ENCODE assay signal across 17 cellular contexts in the genomic region with DNA sequence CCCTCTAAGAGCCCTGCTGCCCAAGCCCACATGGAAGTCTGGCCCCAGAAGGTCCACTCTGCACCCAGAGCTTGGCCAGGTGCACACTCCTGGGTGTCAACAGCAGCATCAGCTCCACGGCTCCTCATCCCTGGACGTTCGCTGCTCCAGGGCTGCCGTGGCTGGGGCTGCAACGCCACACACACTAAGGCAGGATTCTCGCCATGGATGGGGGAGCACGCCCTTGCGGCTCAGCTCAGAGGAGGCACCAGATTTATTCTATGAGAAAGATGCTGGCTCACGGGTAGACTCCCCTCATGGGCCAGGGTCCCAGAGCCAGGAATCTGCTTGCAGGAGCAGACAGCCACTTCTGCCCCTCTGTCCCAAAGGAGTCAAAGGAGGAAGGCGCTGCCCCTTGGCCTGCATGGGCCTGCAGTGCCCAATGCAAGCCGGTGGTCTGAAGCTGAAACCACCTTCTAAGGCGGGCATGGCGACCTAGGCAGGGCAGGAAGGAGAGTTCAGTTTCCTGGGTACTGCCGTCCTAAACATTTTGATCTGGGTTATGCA.
"Had no signal": no experiment of that assay in that cellular context is flagged by ENCODE, and none has a peak within 500 bp of the region (broad histone marks: within the 10 kb centered on the region; RNA-seq: fewer than 3 reads in every experiment).

No MANE protein-coding gene starts in this region.

- H3K4me3 ChIP-seq: left lung, SK-N-MC, tibial artery had no signal

- H3K27ac ChIP-seq: left lung, SK-N-MC, tibial artery, VCaP had no signal

- H3K9me3 Mint-ChIP-seq: activated T-cell treated with anti-CD3 and anti-CD28 coated beads, Interleukin-2, amount 50 U/mL, for 4 hours had no signal

- H3K36me3 ChIP-seq: left lung, tibial artery had no signal

- H3K4me1 ChIP-seq: left lung, tibial artery had no signal

- H3K4me1 Mint-ChIP-seq: nephron progenitor cell had no signal

- H3K4me3 Mint-ChIP-seq: activated T-cell treated with anti-CD3 and anti-CD28 coated beads, Interleukin-2, amount 50 U/mL, for 4 hours; dendritic cell treated with granulocyte-macrophage colony-stimulating factor and Interleukin-4, amounts not matched to agents 40 ng/mL and 50 ng/mL, for 4 days; nephron progenitor cell; stimulated activated naive CD8-positive, alpha-beta T cell treated with anti-CD3 and anti-CD28 coated beads, Interleukin-15, Interleukin-2, amounts not matched to agents 100 ng/mL and 50 ng/mL, for 24 hours had no signal

- ATAC-seq: activated T-cell treated with anti-CD3 and anti-CD28 coated beads, Interleukin-2, amount 50 U/mL, for 4 hours; left lung had no signal

- DNase-seq: activated CD4-positive, CD25-positive, alpha-beta regulatory T cell treated with anti-CD3 and anti-CD28 coated beads, Interleukin-2, amount 50 U/mL, for 72 hours; activated CD8-positive, alpha-beta memory T cell treated with anti-CD3 and anti-CD28 coated beads, Interleukin-2, amount 50 U/mL, for 48 hours; activated naive CD4-positive, alpha-beta T cell treated with Interleukin-2 at 50 U/mL for 16 hours; activated T-cell treated with anti-CD3 and anti-CD28 coated beads, Interleukin-2, amount 50 U/mL, for 4 hours; amygdala; effector CD4-positive, alpha-beta T cell; midbrain; nephron progenitor cell; nucleus accumbens; stimulated activated CD4-positive, alpha-beta T cell treated with anti-CD3 and anti-CD28 coated beads, Interleukin-12 subunit alpha, Interleukin-12 subunit beta, amount 100 ng/mL, for 4 hours; SW 1271 had no signal

- H3K27ac Mint-ChIP-seq: dendritic cell treated with granulocyte-macrophage colony-stimulating factor and Interleukin-4, amounts not matched to agents 40 ng/mL and 50 ng/mL, for 4 days; nephron progenitor cell; stimulated activated naive CD8-positive, alpha-beta T cell treated with anti-CD3 and anti-CD28 coated beads, Interleukin-15, Interleukin-2, amounts not matched to agents 100 ng/mL and 50 ng/mL, for 24 hours had no signal
